ENCODE assay signal across 31 cellular contexts in genomic region chr3:152658977-152659376, GRCh38.
"Had no signal": no experiment of that assay in that cellular context is flagged by ENCODE, and none has a peak within 500 bp of the region (broad histone marks: within the 10 kb centered on the region; RNA-seq: fewer than 3 reads in every experiment).

No MANE protein-coding gene starts in this region.

- H3K36me3 Mint-ChIP-seq: activated naive CD4-positive, alpha-beta T cell treated with anti-CD3 and anti-CD28 coated beads, Interleukin-2, amount 50 U/mL, for 72 hours; IgD-negative memory B cell had no signal

- H3K36me3 ChIP-seq: adrenal gland, breast epithelium, MG63, WERI-Rb-1 had no signal

- H3K9me3 ChIP-seq: adrenal gland, body of pancreas, breast epithelium had no signal

- H3K27me3 Mint-ChIP-seq: activated CD8-positive, alpha-beta T cell treated with anti-CD3 and anti-CD28 coated beads for 36 hours had no signal

- H3K27ac ChIP-seq: adrenal gland, body of pancreas, breast epithelium, WERI-Rb-1 had no signal

- H3K27ac Mint-ChIP-seq: activated CD4-positive, alpha-beta T cell treated with anti-CD3 and anti-CD28 coated beads, Interleukin-2, amount 10 ng/mL, durations not matched to agents 24 days and 14 days; activated CD8-positive, alpha-beta T cell treated with anti-CD3 and anti-CD28 coated beads for 36 hours; activated naive CD4-positive, alpha-beta T cell treated with anti-CD3 and anti-CD28 coated beads, Interleukin-2, amount 50 U/mL, for 72 hours; activated T-cell treated with anti-CD3 and anti-CD28 coated beads, Interleukin-2, amount 50 U/mL, for 24 hours; activated T-helper 2 cell treated with anti-CD3 and anti-CD28 coated beads, Interferon-gamma antibody, Interleukin-2, Interleukin-4, amounts not matched to agents 10 μg/mL and 5 μg/mL and 100 μg/mL, durations not matched to agents 14 hours and 24 hours and 36 hours; IgD-negative memory B cell had no signal

- ATAC-seq: activated CD8-positive, alpha-beta T cell treated with anti-CD3 and anti-CD28 coated beads for 36 hours; activated naive CD4-positive, alpha-beta T cell treated with anti-CD3 and anti-CD28 coated beads, Interleukin-2, amount 50 U/mL, for 72 hours; body of pancreas had no signal

- H3K27me3 ChIP-seq: adrenal gland, body of pancreas, breast epithelium, MG63 had no signal

- H3K4me3 Mint-ChIP-seq: activated CD4-positive, alpha-beta T cell treated with anti-CD3 and anti-CD28 coated beads, Interleukin-2, amount 10 ng/mL, durations not matched to agents 24 days and 14 days; activated CD8-positive, alpha-beta T cell treated with anti-CD3 and anti-CD28 coated beads for 36 hours; activated T-cell treated with anti-CD3 and anti-CD28 coated beads, Interleukin-2, amount 50 U/mL, for 24 hours; IgD-negative memory B cell had no signal

- DNase-seq: activated CD4-positive, alpha-beta T cell treated with anti-CD3 and anti-CD28 coated beads, Interleukin-2, amount 10 ng/mL, durations not matched to agents 24 days and 14 days; activated CD4-positive, alpha-beta T cell treated with anti-CD3 and anti-CD28 coated beads, Interleukin-2, amount 50 U/mL, for 4 hours; activated CD8-positive, alpha-beta T cell treated with anti-CD3 and anti-CD28 coated beads for 36 hours; activated gamma-delta T cell; activated naive CD4-positive, alpha-beta T cell treated with Interleukin-2 at 50 U/mL for 16 hours; activated T-cell treated with anti-CD3 and anti-CD28 coated beads, Interleukin-2, amount 50 U/mL, for 24 hours; adrenal gland; body of pancreas; Kasumi-1; KG1; MG63; MV-4-11; NCI-H1092; NCI-H1417; NCI-H146; NCI-H187; NCI-H2029 treated with DMSO at 0.1 percent for 48 hours; NCI-H2107; NCI-H2171; NCI-H510A; NCI-H526; NCI-H748 treated with DMSO at 0.1 percent for 48 hours; NK-92 treated with Interleukin-12 subunit alpha and Interleukin-12 subunit beta, amount 100 ng/mL, for 24 hours; Right ventricle myocardium superior; T1000; WERI-Rb-1 had no signal

- H3K4me3 ChIP-seq: adrenal gland, body of pancreas, breast epithelium, MG63 had no signal

- H3K4me1 ChIP-seq: body of pancreas, breast epithelium had no signal

- FAIRE-seq: astrocyte had no signal
